Comparison of ENCODE assay signal across 1 cellular context in genomic region chr22:46290121-46290842, GRCh38.
TF ChIP-seq lines count a peak whose summit lies in the region.

No MANE protein-coding gene starts in this region.

TF ChIP-seq in HepG2, 621 proteins besides CTCF, POLR2A, EP300 and RAD21:
- TF ChIP-seq HMG20A (CRISPR knock-in tag; IDR thresholded peaks at IDR 0.05; ENCODE audit: borderline replicate concordance) (no peak), THAP7 (CRISPR knock-in tag; IDR thresholded peaks at IDR 0.05) (no peak), SRSF9 (IDR thresholded peaks at IDR 0.05; ENCODE audit: borderline replicate concordance, insufficient read depth, low read depth, low read length, poor library complexity, severe bottlenecking) (no peak), FOXJ3 (CRISPR knock-in tag; IDR thresholded peaks at IDR 0.05; ENCODE audit: borderline replicate concordance) (no peak), ZNF782 (CRISPR knock-in tag; IDR thresholded peaks at IDR 0.05; ENCODE audit: borderline replicate concordance) (no peak), POGK (CRISPR knock-in tag; conservative IDR thresholded peaks at IDR 0.05) (no peak), POLR2AphosphoS5 (IDR thresholded peaks at IDR 0.05; ENCODE audit: low read depth, low read length) (peak; percentile 42; the same call in 1 of the 2 replicates), ZFAT (CRISPR knock-in tag; conservative IDR thresholded peaks at IDR 0.05) (no peak), POLR2AphosphoS2 (IDR thresholded peaks at IDR 0.05; ENCODE audit: low read depth, low read length) (no peak), HNRNPH1 (optimal IDR thresholded peaks at IDR 0.05; ENCODE audit: low read depth, low read length) (peak; percentile 38), ZNF337 (CRISPR knock-in tag; IDR thresholded peaks at IDR 0.05; ENCODE audit: borderline replicate concordance, low read depth) (no peak), RFX1 (IDR thresholded peaks at IDR 0.05) (no peak), HNRNPL (IDR thresholded peaks at IDR 0.05; ENCODE audit: low read depth, low read length) (0 out of 2 replicates have a peak, but pooled peaks have one; percentile 44), RBM22 (optimal IDR thresholded peaks at IDR 0.05; ENCODE audit: low read length) (peak; percentile 34), CREB3 (CRISPR knock-in tag; IDR thresholded peaks at IDR 0.05) (no peak)
- TF ChIP-seq, protein P1, sequence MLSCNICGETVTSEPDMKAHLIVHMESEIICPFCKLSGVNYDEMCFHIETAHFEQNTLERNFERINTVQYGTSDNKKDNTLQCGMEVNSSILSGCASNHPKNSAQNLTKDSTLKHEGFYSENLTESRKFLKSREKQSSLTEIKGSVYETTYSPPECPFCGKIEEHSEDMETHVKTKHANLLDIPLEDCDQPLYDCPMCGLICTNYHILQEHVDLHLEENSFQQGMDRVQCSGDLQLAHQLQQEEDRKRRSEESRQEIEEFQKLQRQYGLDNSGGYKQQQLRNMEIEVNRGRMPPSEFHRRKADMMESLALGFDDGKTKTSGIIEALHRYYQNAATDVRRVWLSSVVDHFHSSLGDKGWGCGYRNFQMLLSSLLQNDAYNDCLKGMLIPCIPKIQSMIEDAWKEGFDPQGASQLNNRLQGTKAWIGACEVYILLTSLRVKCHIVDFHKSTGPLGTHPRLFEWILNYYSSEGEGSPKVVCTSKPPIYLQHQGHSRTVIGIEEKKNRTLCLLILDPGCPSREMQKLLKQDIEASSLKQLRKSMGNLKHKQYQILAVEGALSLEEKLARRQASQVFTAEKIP (CRISPR knock-in tag; IDR thresholded peaks at IDR 0.05; ENCODE audit: borderline replicate concordance), result no peak
- TF ChIP-seq, protein P2, sequence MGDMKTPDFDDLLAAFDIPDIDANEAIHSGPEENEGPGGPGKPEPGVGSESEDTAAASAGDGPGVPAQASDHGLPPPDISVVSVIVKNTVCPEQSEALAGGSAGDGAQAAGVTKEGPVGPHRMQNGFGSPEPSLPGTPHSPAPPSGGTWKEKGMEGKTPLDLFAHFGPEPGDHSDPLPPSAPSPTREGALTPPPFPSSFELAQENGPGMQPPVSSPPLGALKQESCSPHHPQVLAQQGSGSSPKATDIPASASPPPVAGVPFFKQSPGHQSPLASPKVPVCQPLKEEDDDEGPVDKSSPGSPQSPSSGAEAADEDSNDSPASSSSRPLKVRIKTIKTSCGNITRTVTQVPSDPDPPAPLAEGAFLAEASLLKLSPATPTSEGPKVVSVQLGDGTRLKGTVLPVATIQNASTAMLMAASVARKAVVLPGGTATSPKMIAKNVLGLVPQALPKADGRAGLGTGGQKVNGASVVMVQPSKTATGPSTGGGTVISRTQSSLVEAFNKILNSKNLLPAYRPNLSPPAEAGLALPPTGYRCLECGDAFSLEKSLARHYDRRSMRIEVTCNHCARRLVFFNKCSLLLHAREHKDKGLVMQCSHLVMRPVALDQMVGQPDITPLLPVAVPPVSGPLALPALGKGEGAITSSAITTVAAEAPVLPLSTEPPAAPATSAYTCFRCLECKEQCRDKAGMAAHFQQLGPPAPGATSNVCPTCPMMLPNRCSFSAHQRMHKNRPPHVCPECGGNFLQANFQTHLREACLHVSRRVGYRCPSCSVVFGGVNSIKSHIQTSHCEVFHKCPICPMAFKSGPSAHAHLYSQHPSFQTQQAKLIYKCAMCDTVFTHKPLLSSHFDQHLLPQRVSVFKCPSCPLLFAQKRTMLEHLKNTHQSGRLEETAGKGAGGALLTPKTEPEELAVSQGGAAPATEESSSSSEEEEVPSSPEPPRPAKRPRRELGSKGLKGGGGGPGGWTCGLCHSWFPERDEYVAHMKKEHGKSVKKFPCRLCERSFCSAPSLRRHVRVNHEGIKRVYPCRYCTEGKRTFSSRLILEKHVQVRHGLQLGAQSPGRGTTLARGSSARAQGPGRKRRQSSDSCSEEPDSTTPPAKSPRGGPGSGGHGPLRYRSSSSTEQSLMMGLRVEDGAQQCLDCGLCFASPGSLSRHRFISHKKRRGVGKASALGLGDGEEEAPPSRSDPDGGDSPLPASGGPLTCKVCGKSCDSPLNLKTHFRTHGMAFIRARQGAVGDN (CRISPR knock-in tag; IDR thresholded peaks at IDR 0.05), result 0 out of 2 replicates have a peak, but pooled peaks have one; percentile 14
